8 cellular contexts compared by ENCODE assay signal in the genomic region with DNA sequence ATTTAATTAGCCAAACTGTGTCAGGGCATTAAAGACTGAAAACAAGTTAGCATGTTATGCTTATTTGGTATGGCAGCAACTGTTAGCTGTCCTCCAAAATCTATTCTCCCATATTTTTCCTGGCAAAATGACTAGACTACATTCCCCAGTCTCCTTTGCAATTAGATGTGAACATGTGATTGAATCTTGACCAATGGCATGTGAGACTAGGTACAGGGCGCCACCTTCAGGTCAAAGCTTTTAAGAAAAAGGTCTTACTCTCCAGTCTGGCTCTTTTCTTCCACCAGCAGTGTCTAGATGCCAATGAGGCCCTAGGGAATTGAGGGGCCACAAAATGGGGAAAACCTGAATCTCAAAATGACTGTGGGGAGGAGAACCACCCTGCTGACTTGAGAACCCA.
DNase-seq lines count a peak whose midpoint lies in the region; ATAC-seq and TF ChIP-seq lines count a peak whose summit lies in the region.

No MANE protein-coding gene starts in this region.

- no peak for TF ChIP-seq EP300 in sigmoid colon (IDR thresholded peaks at IDR 0.05)

- H3K36me3 ChIP-seq in SJSA1, result no peaks in the 10 kb centered on the region
- no peaks in the 10 kb centered on the region for H3K36me3 ChIP-seq in spleen
- H3K36me3 ChIP-seq in sigmoid colon, result no peaks in the 10 kb centered on the region

- H3K4me3 ChIP-seq in SJSA1 (no peak overlapping the region), spleen (no peak overlapping the region), sigmoid colon (no peak overlapping the region)

- H3K27me3 ChIP-seq in SJSA1 (replicated peaks) (no peaks in the 10 kb centered on the region), spleen (replicated peaks in 1 of 7) (no peaks in the 10 kb centered on the region), sigmoid colon (no peaks in the 10 kb centered on the region)

- TF ChIP-seq POLR2A in spleen (IDR thresholded peaks at IDR 0.05) (no peak), sigmoid colon (IDR thresholded peaks at IDR 0.05) (no peak)

- 24 to 59% (median 38%) methylated on average over 1 of the region's 1 CpG for whole genome bisulfite sequencing in spleen, 5 donors
- WGBS in sigmoid colon, 2 donors, result 52 to 64% methylated on average over 1 of the region's 1 CpG

- ATAC-seq in GM19043 (IDR thresholded peaks at IDR 0.05; ENCODE audit: low read depth, unreplicated experiment) (peak; percentile 74), HG03520 (IDR thresholded peaks at IDR 0.05; ENCODE audit: unreplicated experiment) (peak; percentile 95)

- H3K27ac ChIP-seq in SJSA1, result no peak overlapping the region
- H3K27ac ChIP-seq in spleen, result no peak overlapping the region
- H3K27ac ChIP-seq in sigmoid colon, result no peak overlapping the region

- no peaks in the 10 kb centered on the region for H3K4me1 ChIP-seq in SJSA1 (replicated peaks)
- H3K4me1 ChIP-seq in spleen, result no peaks in the 10 kb centered on the region
- H3K4me1 ChIP-seq in sigmoid colon, result no peaks in the 10 kb centered on the region

- TF ChIP-seq CTCF in spleen (IDR thresholded peaks at IDR 0.05 in 8 of 11, conservative IDR thresholded peaks at IDR 0.05 in 3 of 11) (no peak), sigmoid colon (IDR thresholded peaks at IDR 0.05) (no peak)

- no peaks in the 10 kb centered on the region for H3K9me3 ChIP-seq in SJSA1 (replicated peaks)
- no peaks in the 10 kb centered on the region for H3K9me3 ChIP-seq in spleen
- H3K9me3 ChIP-seq in sigmoid colon, result no peaks in the 10 kb centered on the region

- DNase-seq in EH (ENCODE audit: low read depth) (peak; percentile 4), SJSA1 (ENCODE audit: low read depth in 1 of 2, low spot score in 2 of 2) (peak; percentile 9 to 32), iPS-NIHi7 (ENCODE audit: extremely low spot score) (peak; percentile 78), activated gamma-delta T cell (lab: John Stamatoyannopoulos, UW) (no peak), spleen (no peak), sigmoid colon (no peak)

- intact Hi-C loops in spleen (cut with DNase I; ENCODE audit: low total_unique reads), result no loop called here
- intact Hi-C loops in sigmoid colon (cut with DNase I), result no loop called here

Comparison
In these comparisons a context has a peak if more than half of its experiments do, and no peak if none do; other contexts are left out.
1. DNase-seq: peak in EH (single experiment), SJSA1 (2 of 2) and iPS-NIHi7 (single experiment); none in activated gamma-delta T cell (single experiment), spleen (single experiment) and sigmoid colon (single experiment).